1 cellular context compared by ENCODE assay signal in the genomic region with DNA sequence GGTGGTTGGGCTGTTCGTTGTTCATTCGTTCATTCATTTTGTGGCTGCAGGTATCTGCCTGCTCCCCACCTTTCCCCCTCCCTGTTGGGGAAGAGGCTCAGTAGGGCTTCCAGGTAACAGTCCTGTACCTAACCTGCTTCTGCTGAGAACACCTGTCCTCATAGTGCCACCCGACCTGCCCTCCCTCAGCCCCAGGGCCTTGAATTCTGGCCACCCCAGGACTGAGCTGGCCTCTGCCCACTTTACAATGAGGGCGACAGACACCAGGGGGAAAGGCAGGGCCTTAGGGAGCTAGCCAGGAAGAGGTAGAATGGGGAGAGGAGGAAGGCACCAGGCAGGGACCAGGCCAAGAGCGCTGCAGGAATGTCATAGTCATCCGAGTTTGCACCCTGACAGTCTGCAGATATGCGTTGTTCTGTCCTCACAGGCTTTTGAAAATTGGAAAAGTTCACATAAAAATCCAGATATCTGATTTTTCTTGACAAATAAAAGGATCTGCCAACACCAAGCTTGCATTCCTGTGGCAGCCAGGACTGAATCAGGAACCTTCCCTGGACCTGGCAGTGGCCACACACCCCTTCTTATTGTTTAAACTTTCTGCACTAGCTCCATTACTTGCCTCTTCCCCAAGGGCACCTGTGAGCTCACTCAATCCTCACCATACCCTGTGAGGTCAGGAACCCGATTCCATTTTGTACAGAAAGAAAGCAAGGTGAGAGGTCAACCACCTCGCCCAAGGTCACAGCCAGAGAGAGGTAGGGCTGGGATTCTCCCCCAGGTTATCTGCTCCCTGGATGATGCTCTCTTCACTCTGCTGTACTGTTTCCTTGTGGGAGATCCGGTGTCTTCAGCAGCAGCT.
TF ChIP-seq lines count a peak whose summit lies in the region.

No MANE protein-coding gene starts in this region.

TF ChIP-seq in H1, 55 proteins besides CTCF, POLR2A, EP300 and RAD21:
- TF ChIP-seq SIRT6 (IDR thresholded peaks at IDR 0.05; ENCODE audit: low read length) (no peak), POU5F1 (IDR thresholded peaks at IDR 0.05; ENCODE audit: low read depth, low read length) (no peak)
